In the genomic region with DNA sequence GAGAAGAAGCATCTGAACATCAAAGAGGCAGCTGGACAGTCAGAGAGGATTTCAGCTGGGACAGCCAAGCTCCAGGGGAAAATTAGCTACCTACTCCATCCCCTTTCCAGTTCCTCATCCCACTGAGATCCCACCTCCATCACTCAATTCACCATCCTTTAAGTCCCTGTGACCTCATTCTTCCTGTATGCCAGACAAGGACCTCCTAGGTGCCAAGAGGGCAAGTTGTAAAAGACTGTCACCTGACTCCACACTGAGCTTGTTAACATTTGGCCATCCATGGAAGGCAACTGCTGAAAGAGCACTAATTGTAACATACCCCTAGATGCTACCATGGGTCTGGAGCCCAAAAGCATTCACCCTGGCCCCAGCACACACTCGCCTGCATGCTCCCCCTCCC, we compare ENCODE assay signal across 1 cellular context.
TF ChIP-seq lines count a peak whose summit lies in the region.

No MANE protein-coding gene starts in this region.

TF ChIP-seq in IMR-90, 13 proteins besides CTCF, POLR2A, EP300 and RAD21:
- TF ChIP-seq MAFK (IDR thresholded peaks at IDR 0.05; ENCODE audit: low read depth, low read length) (no peak), MAZ (IDR thresholded peaks at IDR 0.05; ENCODE audit: borderline replicate concordance, low read depth, low read length) (no peak), RCOR1 (IDR thresholded peaks at IDR 0.05; ENCODE audit: insufficient replicate concordance, low read length) (no peak), FOS (IDR thresholded peaks at IDR 0.05; ENCODE audit: low read depth, low read length) (no peak), CEBPB (IDR thresholded peaks at IDR 0.05; ENCODE audit: low read depth, low read length) (no peak), SMC3 (IDR thresholded peaks at IDR 0.05; ENCODE audit: low read depth, low read length) (no peak), RFX5 (IDR thresholded peaks at IDR 0.05; ENCODE audit: low read depth, low read length) (no peak), MXI1 (IDR thresholded peaks at IDR 0.05; ENCODE audit: borderline replicate concordance, low read depth, low read length) (no peak), NFE2L2 (IDR thresholded peaks at IDR 0.05; ENCODE audit: low read depth, low read length) (no peak)
- TF ChIP-seq, protein P1, sequence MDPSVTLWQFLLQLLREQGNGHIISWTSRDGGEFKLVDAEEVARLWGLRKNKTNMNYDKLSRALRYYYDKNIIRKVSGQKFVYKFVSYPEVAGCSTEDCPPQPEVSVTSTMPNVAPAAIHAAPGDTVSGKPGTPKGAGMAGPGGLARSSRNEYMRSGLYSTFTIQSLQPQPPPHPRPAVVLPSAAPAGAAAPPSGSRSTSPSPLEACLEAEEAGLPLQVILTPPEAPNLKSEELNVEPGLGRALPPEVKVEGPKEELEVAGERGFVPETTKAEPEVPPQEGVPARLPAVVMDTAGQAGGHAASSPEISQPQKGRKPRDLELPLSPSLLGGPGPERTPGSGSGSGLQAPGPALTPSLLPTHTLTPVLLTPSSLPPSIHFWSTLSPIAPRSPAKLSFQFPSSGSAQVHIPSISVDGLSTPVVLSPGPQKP (IDR thresholded peaks at IDR 0.05; ENCODE audit: borderline replicate concordance, low read depth, low read length) = no peak
- TF ChIP-seq, protein P2, sequence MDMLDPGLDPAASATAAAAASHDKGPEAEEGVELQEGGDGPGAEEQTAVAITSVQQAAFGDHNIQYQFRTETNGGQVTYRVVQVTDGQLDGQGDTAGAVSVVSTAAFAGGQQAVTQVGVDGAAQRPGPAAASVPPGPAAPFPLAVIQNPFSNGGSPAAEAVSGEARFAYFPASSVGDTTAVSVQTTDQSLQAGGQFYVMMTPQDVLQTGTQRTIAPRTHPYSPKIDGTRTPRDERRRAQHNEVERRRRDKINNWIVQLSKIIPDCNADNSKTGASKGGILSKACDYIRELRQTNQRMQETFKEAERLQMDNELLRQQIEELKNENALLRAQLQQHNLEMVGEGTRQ (IDR thresholded peaks at IDR 0.05; ENCODE audit: low read depth, low read length) = no peak
